8 cellular contexts compared by ENCODE assay signal in genomic region chr3:112734718-112735350, GRCh38.
DNase-seq lines count a peak whose midpoint lies in the region; TF ChIP-seq lines count a peak whose summit lies in the region.

No MANE protein-coding gene starts in this region.

- H3K27ac ChIP-seq in mesendoderm (ENCODE audit: low read depth, low read length) = no peak overlapping the region

- no TSS peak for BruUV-seq in Calu3 (replicated peaks; lab: Mats Ljungman, UMichigan)

- H3K27me3 ChIP-seq in mesendoderm (ENCODE audit: insufficient read depth, low read length, poor library complexity) = no peaks in the 10 kb centered on the region

- no peaks in the 10 kb centered on the region for H3K36me3 ChIP-seq in mesendoderm (ENCODE audit: control insufficient read depth, insufficient read depth, low read length)

- DNase-seq in Calu3 = peak; percentile 78
- peak; percentile 52 for DNase-seq in HFF-Myc (ENCODE audit: extremely low read depth, low read depth)
- DNase-seq in NCI-H526 treated with DMSO at 0.1 percent for 48 hours (lab: John Stamatoyannopoulos, UW) = peak; percentile 29
- peak; percentile 79 for DNase-seq in activated CD4-positive, alpha-beta T cell treated with anti-CD3 and anti-CD28 coated beads for 48 hours
- DNase-seq in ecto neural progenitor cell (ENCODE audit: low spot score) = peak; percentile 74
- peak; percentile 88 for DNase-seq in mesendoderm
- peak; percentile 4 to 40 for DNase-seq in stimulated activated CD8-positive, alpha-beta memory T cell treated with anti-CD3 and anti-CD28 coated beads, Interleukin-4, amount 100 ng/mL, for 4 hours (ENCODE audit: low read depth in 2 of 2, low spot score in 1 of 2)
- no peak for DNase-seq in cerebellar nuclear complex (lab: John Stamatoyannopoulos, UW)

- H3K9me3 Mint-ChIP-seq in Calu3 (ENCODE audit: low read depth, unreplicated experiment) = no peaks in the 10 kb centered on the region

- peak; percentile 72 for TF ChIP-seq CTCF in Calu3 (IDR thresholded peaks at IDR 0.05; ENCODE audit: unreplicated experiment)
- peak; percentile 78 for TF ChIP-seq CTCF in HFF-Myc (IDR thresholded peaks at IDR 0.05; ENCODE audit: low read depth, low read length, missing control alignments)

- H2BK120ac ChIP-seq in mesendoderm (ENCODE audit: low read depth, low read length) = no peak overlapping the region

- H2BK15ac ChIP-seq in mesendoderm (replicated peaks; ENCODE audit: low read depth) = no peak overlapping the region

- no peak overlapping the region for H3K9ac ChIP-seq in mesendoderm (ENCODE audit: low read length)

- H3K79me1 ChIP-seq in mesendoderm (ENCODE audit: low read length) = no peaks in the 10 kb centered on the region

- no peak overlapping the region for H3K4me3 Mint-ChIP-seq in Calu3 (ENCODE audit: low read depth, unreplicated experiment)

- H3K23ac ChIP-seq in mesendoderm (ENCODE audit: low read length) = no peak overlapping the region

- intact Hi-C loops in Calu3 (cut with micrococcal nuclease; ENCODE audit: unreplicated experiment) = loop anchor here (1.0 to 5.0 kb wide), 4 partner anchors 37 to 245 kb away; no protein-coding TSS in a partner anchor

- H3K4me3 ChIP-seq in HFF-Myc (replicated peaks; ENCODE audit: low read depth, low read length) (no peak overlapping the region), mesendoderm (ENCODE audit: low read length) (no peak overlapping the region)

- no peak overlapping the region for H4K8ac ChIP-seq in mesendoderm (ENCODE audit: low read depth, low read length)

- peaks cover 11% of the 10 kb centered on the region for H3K4me1 Mint-ChIP-seq in Calu3 (ENCODE audit: low read depth, unreplicated experiment)

- no peaks in the 10 kb centered on the region for H3K4me1 ChIP-seq in mesendoderm (ENCODE audit: control insufficient read depth, low read depth, low read length)

- H4K5ac ChIP-seq in mesendoderm (ENCODE audit: low read length) = no peak overlapping the region

- no peak overlapping the region for H2BK5ac ChIP-seq in mesendoderm (ENCODE audit: low read length)

- no CpG with 5 or more reads among the region's 12 CpGs for WGBS in mesendoderm (ENCODE audit: extremely low coverage, insufficient coverage, low lambda C conversion rate)

- H3K4me2 ChIP-seq in mesendoderm (ENCODE audit: low read length) = no peak overlapping the region

- no peaks in the 10 kb centered on the region for H3K27me3 Mint-ChIP-seq in Calu3 (ENCODE audit: unreplicated experiment)

- H3K18ac ChIP-seq in mesendoderm (ENCODE audit: low read length) = no peak overlapping the region

- no peak overlapping the region for H3K4ac ChIP-seq in mesendoderm (ENCODE audit: low read depth, low read length)

- H3K27ac Mint-ChIP-seq in Calu3 (ENCODE audit: unreplicated experiment) = no peak overlapping the region

- no peaks in the 10 kb centered on the region for H3K79me2 ChIP-seq in mesendoderm (ENCODE audit: control insufficient read depth, insufficient read depth, low read length)

- no peak overlapping the region for H2AK5ac ChIP-seq in mesendoderm (ENCODE audit: low read length)

- H3K36me3 Mint-ChIP-seq in Calu3 (ENCODE audit: insufficient read depth, unreplicated experiment) = no peaks in the 10 kb centered on the region

- peak overlapping the region; percentile 64 for H3K56ac ChIP-seq in mesendoderm (ENCODE audit: low read length)

- CTCF ChIA-PET in Calu3 (lab: Charles Lee) = interaction anchor here (0.6 to 2.8 kb wide), 14 partner anchors 15 to 246 kb away, joined by 3 to 63 read pairs (median 4); no protein-coding TSS in a partner anchor

Comparison
In these comparisons a context has a peak if more than half of its experiments do, and no peak if none do; other contexts are left out.
1. DNase-seq: peak in Calu3 (single experiment), HFF-Myc (single experiment), NCI-H526 treated with DMSO at 0.1 percent for 48 hours (single experiment), activated CD4-positive, alpha-beta T cell treated with anti-CD3 and anti-CD28 coated beads for 48 hours (single experiment), ecto neural progenitor cell (single experiment), mesendoderm (single experiment) and stimulated activated CD8-positive, alpha-beta memory T cell treated with anti-CD3 and anti-CD28 coated beads, Interleukin-4, amount 100 ng/mL, for 4 hours (2 of 2); none in cerebellar nuclear complex (0 of 2).